ENCODE assay signal across 19 cellular contexts in the genomic region with DNA sequence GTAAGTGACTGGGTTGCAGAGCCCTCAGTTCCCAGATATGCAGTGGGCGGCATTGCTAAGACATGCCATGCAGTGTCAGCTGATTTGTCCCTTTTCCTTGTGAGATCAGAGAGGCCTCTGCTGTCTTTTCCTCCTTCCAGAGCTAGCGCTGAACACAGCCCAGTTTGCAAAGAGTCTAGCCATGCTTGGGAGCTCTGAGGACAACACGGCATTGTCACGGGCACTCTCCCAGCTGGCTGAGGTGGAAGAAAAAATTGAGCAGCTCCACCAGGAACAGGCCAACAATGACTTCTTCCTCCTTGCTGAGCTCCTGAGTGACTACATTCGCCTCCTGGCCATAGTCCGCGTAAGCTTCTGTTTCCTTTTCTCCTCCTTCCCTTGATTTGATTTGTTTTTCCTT. TPM values are rescaled to one million over a fixed set of nuclear protein-coding genes. Genes with fewer than 3 reads are reported as not detected.
DNase-seq lines count a peak whose midpoint lies in the region; ATAC-seq and TF ChIP-seq lines count a peak whose summit lies in the region.
"Had no signal": no experiment of that assay in that cellular context is flagged by ENCODE, and none has a peak within 500 bp of the region (broad histone marks: within the 10 kb centered on the region; RNA-seq: fewer than 3 reads in every experiment).

No MANE protein-coding gene starts in this region.

- no peak for DNase-seq in activated naive CD4-positive, alpha-beta T cell treated with anti-CD3 and anti-CD28 coated beads, Interleukin-2, amount 10 ng/mL, durations not matched to agents 7 days and 5 days
- no peak for DNase-seq in activated naive CD4-positive, alpha-beta T cell treated with Interleukin-2 at 50 U/mL for 16 hours
- DNase-seq in dorsolateral prefrontal cortex, result peak in 3 of 10 donors; percentile 40 to 58 (median 46)
- no peak for DNase-seq in NCI-H1930 (lab: John Stamatoyannopoulos, UW)
- DNase-seq in naive thymus-derived CD8-positive, alpha-beta T cell, result no peak
- DNase-seq: 8988T; CD8-positive, alpha-beta T cell; DMS79; IMR-90; NCI-H1417; NCI-H2029; NCI-H2171; NCI-H446; NCI-H748 treated with DMSO at 0.1 percent for 48 hours had no signal

- no peaks in the 10 kb centered on the region for H3K27me3 Mint-ChIP-seq in activated naive CD4-positive, alpha-beta T cell treated with anti-CD3 and anti-CD28 coated beads, Interleukin-2, amount 10 ng/mL, durations not matched to agents 7 days and 5 days
- H3K27me3 Mint-ChIP-seq in naive thymus-derived CD8-positive, alpha-beta T cell, result no peaks in the 10 kb centered on the region

- no peak overlapping the region for H3K4me3 ChIP-seq in dorsolateral prefrontal cortex
- H3K4me3 ChIP-seq: HAP-1 had no signal

- no peak for ATAC-seq in GM18907 (IDR thresholded peaks at IDR 0.05; ENCODE audit: unreplicated experiment)
- ATAC-seq in naive thymus-derived CD8-positive, alpha-beta T cell, result no peak
- ATAC-seq: CD8-positive, alpha-beta T cell had no signal

- H3K9me3 Mint-ChIP-seq in activated naive CD4-positive, alpha-beta T cell treated with anti-CD3 and anti-CD28 coated beads, Interleukin-2, amount 10 ng/mL, durations not matched to agents 7 days and 5 days, result no peaks in the 10 kb centered on the region
- H3K9me3 Mint-ChIP-seq in naive thymus-derived CD8-positive, alpha-beta T cell, result no peaks in the 10 kb centered on the region
- H3K9me3 Mint-ChIP-seq: CD8-positive, alpha-beta T cell had no signal

- H3K36me3 Mint-ChIP-seq in activated naive CD4-positive, alpha-beta T cell treated with anti-CD3 and anti-CD28 coated beads, Interleukin-2, amount 10 ng/mL, durations not matched to agents 7 days and 5 days, result peaks cover 62% of the 10 kb centered on the region
- H3K36me3 Mint-ChIP-seq in naive thymus-derived CD8-positive, alpha-beta T cell, result peaks cover 17 to 99% (median 31%) of the 10 kb centered on the region in 3 donors

- intact Hi-C loops in dorsolateral prefrontal cortex (cut with DNase I), result no loop called here

- TF ChIP-seq CTCF in dorsolateral prefrontal cortex (IDR thresholded peaks at IDR 0.05 in 54 of 56, conservative IDR thresholded peaks at IDR 0.05 in 2 of 56; ENCODE audit: low read depth in 1 of 56, partially characterized antibody in 56 of 56), result no peak

- POLR2A ChIA-PET in naive thymus-derived CD8-positive, alpha-beta T cell (lab: Charles Lee), result interaction anchor here (1.0 kb wide), 1 partner anchor 12 kb away, joined by 5 read pairs; no protein-coding TSS in a partner anchor

- H3K4me3 Mint-ChIP-seq in activated naive CD4-positive, alpha-beta T cell treated with anti-CD3 and anti-CD28 coated beads, Interleukin-2, amount 10 ng/mL, durations not matched to agents 7 days and 5 days, result no peak overlapping the region
- no peak overlapping the region for H3K4me3 Mint-ChIP-seq in naive thymus-derived CD8-positive, alpha-beta T cell
- H3K4me3 Mint-ChIP-seq: CD8-positive, alpha-beta T cell had no signal

- H3K27ac ChIP-seq in dorsolateral prefrontal cortex (peak overlapping the region in 58 of 59 donors; percentile 48 to 99 (median 88)), layer of hippocampus (ENCODE audit: low read depth, low read length) (peak overlapping the region; percentile 86), temporal lobe (ENCODE audit: low read depth, low read length) (peak overlapping the region; percentile 93)
- H3K27ac ChIP-seq: RWPE1 had no signal

- CTCF ChIA-PET in activated naive CD4-positive, alpha-beta T cell treated with anti-CD3 and anti-CD28 coated beads, Interleukin-2, amount 10 ng/mL, durations not matched to agents 7 days and 5 days (lab: Charles Lee), result interaction anchor here (0.7 kb wide), 1 partner anchor 18 kb away, joined by 3 read pairs; no protein-coding TSS in a partner anchor

- H3K27me3 ChIP-seq in dorsolateral prefrontal cortex (no peaks in the 10 kb centered on the region), layer of hippocampus (ENCODE audit: control insufficient read depth, insufficient read depth, low read length) (no peaks in the 10 kb centered on the region)

- H3K4me1 Mint-ChIP-seq in activated naive CD4-positive, alpha-beta T cell treated with anti-CD3 and anti-CD28 coated beads, Interleukin-2, amount 10 ng/mL, durations not matched to agents 7 days and 5 days, result no peaks in the 10 kb centered on the region
- H3K4me1 Mint-ChIP-seq in naive thymus-derived CD8-positive, alpha-beta T cell, result peaks cover 0 to 2% (median under 1%) of the 10 kb centered on the region in 4 donors

- peak overlapping the region; percentile 33 for H3K27ac Mint-ChIP-seq in activated naive CD4-positive, alpha-beta T cell treated with anti-CD3 and anti-CD28 coated beads, Interleukin-2, amount 10 ng/mL, durations not matched to agents 7 days and 5 days
- no peak overlapping the region for H3K27ac Mint-ChIP-seq in naive thymus-derived CD8-positive, alpha-beta T cell
- H3K27ac Mint-ChIP-seq: CD8-positive, alpha-beta T cell had no signal

RNA-seq across cellular contexts. Expression of a gene that starts 20.0 kb away (rescaled TPM):
- total RNA-seq in dorsolateral prefrontal cortex (10 to 100 TPM in 113 of 120 experiments, 1 to 10 TPM in 7; 3.1 to 59.1 (median 19.8) TPM), temporal lobe (4.2 TPM)
- total RNA-seq in naive thymus-derived CD8-positive, alpha-beta T cell, result 1 to 10 TPM; 4.3 to 4.4 TPM
- under 1 TPM; 0.64 to 0.99 (median 0.76) TPM for polyA plus RNA-seq in naive thymus-derived CD8-positive, alpha-beta T cell

RNA-seq across cellular contexts. Expression of a gene that starts 31.3 kb away (rescaled TPM):
- total RNA-seq in dorsolateral prefrontal cortex (100 to 1,000 TPM in 85 of 120 experiments, 10 to 100 TPM in 35; 75.2 to 173 (median 106) TPM), temporal lobe (88.0 TPM)
- total RNA-seq in naive thymus-derived CD8-positive, alpha-beta T cell, result 100 to 1,000 TPM; 154 to 155 TPM
- 100 to 1,000 TPM; 431 to 581 (median 521) TPM for polyA plus RNA-seq in naive thymus-derived CD8-positive, alpha-beta T cell

RNA-seq across cellular contexts. Expression of a gene that starts 35.8 kb away (rescaled TPM):
- 100 to 1,000 TPM in 82 of 120 experiments, 10 to 100 TPM in 38; 71.7 to 193 (median 110) TPM for total RNA-seq in dorsolateral prefrontal cortex
- total RNA-seq in temporal lobe, result 26.8 TPM
- total RNA-seq in naive thymus-derived CD8-positive, alpha-beta T cell, result 100 to 1,000 TPM; 133 to 143 TPM
- 10 to 100 TPM; 42.7 to 72.6 (median 54.8) TPM for polyA plus RNA-seq in naive thymus-derived CD8-positive, alpha-beta T cell

RNA-seq across cellular contexts. Expression of a gene that starts 37.9 kb away (rescaled TPM):
- total RNA-seq in dorsolateral prefrontal cortex, result 10 to 100 TPM; 13.7 to 37.5 (median 22.9) TPM
- 29.0 TPM for total RNA-seq in temporal lobe
- total RNA-seq in naive thymus-derived CD8-positive, alpha-beta T cell, result 10 to 100 TPM; 27.5 to 31.8 TPM
- polyA plus RNA-seq in naive thymus-derived CD8-positive, alpha-beta T cell, result 10 to 100 TPM; 54.8 to 84.8 (median 64.9) TPM
